In the genomic region with DNA sequence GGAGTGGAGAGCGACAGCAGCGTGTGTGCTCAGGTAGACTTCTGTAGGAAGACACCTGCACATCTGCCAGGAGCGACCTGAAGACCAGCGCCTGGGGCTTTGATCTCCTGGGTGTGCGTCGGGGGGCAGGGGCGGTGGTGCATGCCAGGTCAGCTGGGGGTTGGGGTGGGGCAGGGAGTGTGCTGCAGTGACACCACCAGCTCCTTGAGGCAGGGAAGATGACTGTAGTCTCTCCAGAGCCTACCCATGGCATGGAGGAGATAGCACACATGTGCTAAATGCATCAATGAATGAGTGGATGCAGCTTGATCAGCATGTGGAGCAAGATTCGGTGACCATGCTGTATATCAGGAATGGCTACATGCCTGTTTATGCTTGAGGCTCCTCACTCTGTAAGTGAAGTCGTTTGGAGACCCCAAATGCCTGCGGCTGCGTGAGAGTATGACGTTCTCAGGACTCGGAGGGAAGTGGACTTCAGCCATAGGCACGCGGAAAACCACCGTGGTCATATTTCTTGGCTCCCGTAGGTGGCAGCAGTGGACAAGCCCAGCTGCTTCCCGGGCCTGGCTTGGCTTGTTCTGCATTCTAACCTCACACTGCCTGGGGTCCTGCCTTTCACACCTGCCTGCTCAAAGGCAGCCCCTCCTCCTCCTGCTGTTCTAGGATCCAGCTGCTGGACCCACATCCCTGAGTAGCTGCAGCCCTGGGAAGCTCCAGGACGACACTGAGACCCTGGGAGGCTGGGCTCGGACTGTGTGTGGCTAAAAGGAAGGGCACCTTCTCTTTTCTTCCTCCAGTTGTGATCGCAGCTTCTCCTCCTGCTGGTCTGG, we compare ENCODE assay signal across 9 cellular contexts. TPM values are rescaled to one million over a fixed set of nuclear protein-coding genes. Genes with fewer than 3 reads are reported as not detected.
DNase-seq lines count a peak whose midpoint lies in the region; ATAC-seq, FAIRE-seq and TF ChIP-seq lines count a peak whose summit lies in the region.
"Had no signal": no experiment of that assay in that cellular context is flagged by ENCODE, and none has a peak within 500 bp of the region (broad histone marks: within the 10 kb centered on the region; RNA-seq: fewer than 3 reads in every experiment).

No MANE protein-coding gene starts in this region.

- H3K27ac Mint-ChIP-seq in activated CD4-positive, alpha-beta T cell treated with anti-CD3 and anti-CD28 coated beads, Interleukin-2, amount 10 ng/mL, durations not matched to agents 24 days and 14 days, result no peak overlapping the region
- no peak overlapping the region for H3K27ac Mint-ChIP-seq in memory B cell

- peak; percentile 94 for FAIRE-seq in H1 (lab: Jason Lieb, UNC)

- H3K27ac ChIP-seq in H1 (ENCODE audit: low read depth, low read length), result no peak overlapping the region
- H3K27ac ChIP-seq: epithelial cell of prostate had no signal

- peak; percentile 67 for ATAC-seq in HG02798 (IDR thresholded peaks at IDR 0.05; ENCODE audit: poor library complexity, unreplicated experiment)
- ATAC-seq in memory B cell (ENCODE audit: low read depth), result peak; percentile 76

- no peak overlapping the region for H3K9ac ChIP-seq in H1 (replicated peaks in 1 of 4; ENCODE audit: extremely low read depth in 1 of 4, low read depth in 3 of 4, low read length in 3 of 4)

- H3K9me3 ChIP-seq in H1 (ENCODE audit: insufficient read depth in 2 of 2, low read depth in 1 of 2, low read length in 1 of 2), result no peaks in the 10 kb centered on the region

- H3K4ac ChIP-seq in H1 (replicated peaks; ENCODE audit: insufficient read length, low read depth, low read length), result no peak overlapping the region

- no peaks in the 10 kb centered on the region for H3K9me3 Mint-ChIP-seq in activated CD4-positive, alpha-beta T cell treated with anti-CD3 and anti-CD28 coated beads, Interleukin-2, amount 10 ng/mL, durations not matched to agents 24 days and 14 days
- no peaks in the 10 kb centered on the region for H3K9me3 Mint-ChIP-seq in memory B cell

- H3K18ac ChIP-seq in H1 (ENCODE audit: extremely low read depth, low read length), result peak overlapping the region; percentile 10

- no peak overlapping the region for H2BK20ac ChIP-seq in H1 (ENCODE audit: low read length)

- peak; percentile 91 to 92 for TF ChIP-seq RAD21 in H1 (IDR thresholded peaks at IDR 0.05 in 1 of 2, conservative IDR thresholded peaks at IDR 0.05 in 1 of 2; ENCODE audit: low read depth in 2 of 2, low read length in 2 of 2)

- peaks cover 2% of the 10 kb centered on the region; the same call in 1 of the 2 replicates for H3K23me2 ChIP-seq in H1 (ENCODE audit: low read depth, low read length)

- intact Hi-C loops in activated CD4-positive, alpha-beta T cell treated with anti-CD3 and anti-CD28 coated beads, Interleukin-2, amount 10 ng/mL, durations not matched to agents 24 days and 14 days (cut with micrococcal nuclease), result loop anchor here (10.0 kb wide), 1 partner anchor 513 kb away; no protein-coding TSS in a partner anchor

- DNase-seq in GM10248 (ENCODE audit: extremely low spot score) (peak; percentile 81), NCI-H345 (lab: John Stamatoyannopoulos, UW) (peak; percentile 79), H1 (ENCODE audit: low read depth in 1 of 2, low spot score in 2 of 2) (peak; percentile 49 to 88), memory B cell (ENCODE audit: low spot score in 2 of 2) (peak; percentile 37 to 59)
- peak; percentile 83 for DNase-seq in activated CD4-positive, alpha-beta T cell treated with anti-CD3 and anti-CD28 coated beads, Interleukin-2, amount 10 ng/mL, durations not matched to agents 24 days and 14 days
- peak; percentile 18 for DNase-seq in stimulated activated CD8-positive, alpha-beta memory T cell treated with anti-CD3 and anti-CD28 coated beads, Interleukin-15, amount 100 ng/mL, for 24 hours (ENCODE audit: low read depth)
- DNase-seq in effector CD8-positive, alpha-beta T cell (lab: John Stamatoyannopoulos, UW), result no peak

- TF ChIP-seq CTCF in GM10248 (IDR thresholded peaks at IDR 0.05; ENCODE audit: control extremely low read depth, extremely low read depth, low read depth, missing control alignments), result peak; percentile 80
- TF ChIP-seq CTCF in H1 (IDR thresholded peaks at IDR 0.05; ENCODE audit: control extremely low read depth in 1 of 3, insufficient read depth in 1 of 3, low read depth in 1 of 3, low read length in 3 of 3), result peak; percentile 84 to 96 (median 89)

- H2BK120ac ChIP-seq in H1 (replicated peaks; ENCODE audit: low read depth, low read length), result no peak overlapping the region

- no peak overlapping the region for H4K8ac ChIP-seq in H1 (ENCODE audit: extremely low read depth, insufficient read depth, low read length)

- no peak overlapping the region for H3K14ac ChIP-seq in H1 (ENCODE audit: insufficient read length)

- H3K4me1 ChIP-seq in H1 (replicated peaks in 1 of 4; ENCODE audit: control insufficient read depth in 3 of 4, insufficient read depth in 4 of 4, low read length in 3 of 4), result peaks cover 0 to 7% (median 2%) of the 10 kb centered on the region in 4 experiments; a peak in 4 of 7 replicates

- H3K4me1 Mint-ChIP-seq in activated CD4-positive, alpha-beta T cell treated with anti-CD3 and anti-CD28 coated beads, Interleukin-2, amount 10 ng/mL, durations not matched to agents 24 days and 14 days, result peaks cover 3% of the 10 kb centered on the region
- peaks cover 7% of the 10 kb centered on the region for H3K4me1 Mint-ChIP-seq in memory B cell

- no peak overlapping the region for H2AK5ac ChIP-seq in H1 (ENCODE audit: low read depth, low read length)

- TF ChIP-seq POLR2A in H1 (IDR thresholded peaks at IDR 0.05; ENCODE audit: control extremely low read depth in 1 of 2, low read depth in 2 of 2, low read length in 2 of 2), result no peak

- POLR2A ChIA-PET in GM10248 (lab: Yijun Ruan, JAX), result no interaction called here
- POLR2A ChIA-PET in H1 (lab: Charles Lee; ENCODE audit: partially characterized antibody), result interaction anchor here (0.6 kb wide), 1 partner anchor 536 kb away, joined by 3 read pairs; no protein-coding TSS in a partner anchor

- no peak overlapping the region for H3K4me3 Mint-ChIP-seq in activated CD4-positive, alpha-beta T cell treated with anti-CD3 and anti-CD28 coated beads, Interleukin-2, amount 10 ng/mL, durations not matched to agents 24 days and 14 days
- H3K4me3 Mint-ChIP-seq in memory B cell, result no peak overlapping the region

- H3K36me3 ChIP-seq in H1 (ENCODE audit: control insufficient read depth in 2 of 4, insufficient read depth in 4 of 4, low read length in 3 of 4), result no peaks in the 10 kb centered on the region

- H4K5ac ChIP-seq in H1 (ENCODE audit: insufficient read length, low read depth, low read length), result no peak overlapping the region

- peak overlapping the region; percentile 6 for H4K91ac ChIP-seq in H1 (replicated peaks; ENCODE audit: insufficient read length, low read length)

- H3K36me3 Mint-ChIP-seq in activated CD4-positive, alpha-beta T cell treated with anti-CD3 and anti-CD28 coated beads, Interleukin-2, amount 10 ng/mL, durations not matched to agents 24 days and 14 days (ENCODE audit: low read depth), result no peaks in the 10 kb centered on the region
- H3K36me3 Mint-ChIP-seq in memory B cell, result no peaks in the 10 kb centered on the region

- no peaks in the 10 kb centered on the region for H3K79me2 ChIP-seq in H1 (ENCODE audit: control insufficient read depth in 1 of 2, insufficient read depth in 2 of 2, low read length in 2 of 2)

- no peaks in the 10 kb centered on the region for H4K20me1 ChIP-seq in H1 (replicated peaks in 1 of 2; ENCODE audit: control insufficient read depth in 1 of 2, insufficient read depth in 2 of 2, low read length in 2 of 2)

- no peak overlapping the region for H3K23ac ChIP-seq in H1 (ENCODE audit: insufficient read length)

- no peak overlapping the region for H3K4me3 ChIP-seq in H1 (ENCODE audit: extremely low read depth in 1 of 4, insufficient read depth in 2 of 4, low read depth in 3 of 4, low read length in 4 of 4)

- H3K56ac ChIP-seq in H1 (replicated peaks; ENCODE audit: insufficient read length, low read depth, low read length), result no peak overlapping the region

- H3K4me2 ChIP-seq in H1 (ENCODE audit: insufficient read depth in 1 of 2, low read depth in 2 of 2, low read length in 2 of 2), result peak overlapping the region in 1 of 2 experiments; percentile 55; a peak in 2 of 4 replicates

- H2BK12ac ChIP-seq in H1 (ENCODE audit: low read depth, low read length), result peak overlapping the region; percentile 77; the same call in 1 of the 2 replicates

- H3K27me3 Mint-ChIP-seq in activated CD4-positive, alpha-beta T cell treated with anti-CD3 and anti-CD28 coated beads, Interleukin-2, amount 10 ng/mL, durations not matched to agents 24 days and 14 days, result no peaks in the 10 kb centered on the region
- H3K27me3 Mint-ChIP-seq in memory B cell, result peaks cover 10% of the 10 kb centered on the region

- no peaks in the 10 kb centered on the region for H3K27me3 ChIP-seq in H1 (replicated peaks in 1 of 4; ENCODE audit: control insufficient read depth in 3 of 4, extremely low read depth in 1 of 4, insufficient read depth in 3 of 4, low read length in 3 of 4)

- H2AFZ ChIP-seq in H1 (ENCODE audit: low read length), result peak overlapping the region; percentile 98

- no peaks in the 10 kb centered on the region for H3K79me1 ChIP-seq in H1 (ENCODE audit: low read depth, low read length)

- no peak for TF ChIP-seq EP300 in H1 (IDR thresholded peaks at IDR 0.05; ENCODE audit: borderline replicate concordance in 1 of 2, low read depth in 2 of 2, low read length in 2 of 2)

- peak overlapping the region; percentile 95; the same call in 1 of the 2 replicates for H2BK15ac ChIP-seq in H1 (ENCODE audit: low read length)

- peak overlapping the region; percentile 50; the same call in 1 of the 2 replicates for H2BK5ac ChIP-seq in H1 (ENCODE audit: low read depth, low read length)

- CTCF ChIA-PET in GM10248 (lab: Yijun Ruan, JAX), result interaction anchor here (0.7 to 4.3 kb wide), 21 partner anchors 8 to 1666 kb away, joined by 3 to 23 read pairs (median 5); no protein-coding TSS in a partner anchor
- CTCF ChIA-PET in H1 (lab: Charles Lee; ENCODE audit: partially characterized antibody), result interaction anchor here (0.5 to 6.3 kb wide), 51 partner anchors 9 to 1479 kb away, joined by 3 to 89 read pairs (median 3); a partner anchor contains a TSS

- 25% methylated on average over 15 of the region's 21 CpGs; no CpG with 5 or more reads in 1 of the 2 experiments for WGBS in H1 (ENCODE audit: extremely low coverage in 1 of 2, insufficient coverage in 1 of 2, insufficient read length in 1 of 2, insufficient replicate concordance in 2 of 2, low coverage in 1 of 2, low lambda C conversion rate in 2 of 2, missing lambda C conversion rate in 1 of 2), 2 experiments

RNA-seq across cellular contexts. Expression of a gene that starts 39.4 kb away (rescaled TPM):
- total RNA-seq in activated CD4-positive, alpha-beta T cell treated with anti-CD3 and anti-CD28 coated beads, Interleukin-2, amount 10 ng/mL, durations not matched to agents 24 days and 14 days, result not detected in 2 replicates
- total RNA-seq in H1 (2021; fragmentation: NEBNext Ultra II Directional; extraction: Animal tissue kit (Norgen Biotek cat#: 25700)), result not detected in 2 replicates
- polyA plus RNA-seq in H1 (2011; rRNA removed), result not detected in 2 replicates
- not detected for polyA plus RNA-seq in H1 (2011; cell fraction: cytosol; rRNA removed)
- not detected for polyA plus RNA-seq in H1 (2011; cell fraction: nucleus; rRNA removed)
- not detected in 4 replicates for polyA plus RNA-seq in H1 (2012, experiment 1 of 2)
- polyA plus RNA-seq in H1 (2012, experiment 2 of 2), result not detected
- polyA plus RNA-seq in H1 (2013, experiment 1 of 2), result not detected
- not detected for polyA plus RNA-seq in H1 (2013, experiment 2 of 2)
- not detected in 2 replicates for polyA minus RNA-seq in H1 (2011; rRNA and poly(A)+ RNA removed)
- not detected for polyA minus RNA-seq in H1 (2011; cell fraction: cytosol; rRNA and poly(A)+ RNA removed)
- not detected for polyA minus RNA-seq in H1 (2011; cell fraction: nucleus; rRNA and poly(A)+ RNA removed)

RNA-seq across cellular contexts. Expression of a gene that starts 47.7 kb away (rescaled TPM):
- not detected in 2 replicates for total RNA-seq in activated CD4-positive, alpha-beta T cell treated with anti-CD3 and anti-CD28 coated beads, Interleukin-2, amount 10 ng/mL, durations not matched to agents 24 days and 14 days
- total RNA-seq in H1 (2021; fragmentation: NEBNext Ultra II Directional; extraction: Animal tissue kit (Norgen Biotek cat#: 25700)), result 2.9 and 3.0 TPM in 2 replicates
- polyA plus RNA-seq in H1 (2011; rRNA removed), result 3.4 and 3.8 TPM in 2 replicates
- 3.5 TPM for polyA plus RNA-seq in H1 (2011; cell fraction: cytosol; rRNA removed)
- polyA plus RNA-seq in H1 (2011; cell fraction: nucleus; rRNA removed), result 8.8 TPM
- polyA plus RNA-seq in H1 (2012, experiment 1 of 2), result 3.5 to 5.5 TPM (median 4.0 TPM) in 4 replicates
- polyA plus RNA-seq in H1 (2012, experiment 2 of 2), result 2.8 TPM
- polyA plus RNA-seq in H1 (2013, experiment 1 of 2), result 3.1 TPM
- polyA plus RNA-seq in H1 (2013, experiment 2 of 2), result 3.1 TPM
- polyA minus RNA-seq in H1 (2011; rRNA and poly(A)+ RNA removed), result 1.2 and 2.0 TPM in 2 replicates
- polyA minus RNA-seq in H1 (2011; cell fraction: cytosol; rRNA and poly(A)+ RNA removed), result 2.1 TPM
- 3.5 TPM for polyA minus RNA-seq in H1 (2011; cell fraction: nucleus; rRNA and poly(A)+ RNA removed)
